1 cellular context compared by ENCODE assay signal in the genomic region with DNA sequence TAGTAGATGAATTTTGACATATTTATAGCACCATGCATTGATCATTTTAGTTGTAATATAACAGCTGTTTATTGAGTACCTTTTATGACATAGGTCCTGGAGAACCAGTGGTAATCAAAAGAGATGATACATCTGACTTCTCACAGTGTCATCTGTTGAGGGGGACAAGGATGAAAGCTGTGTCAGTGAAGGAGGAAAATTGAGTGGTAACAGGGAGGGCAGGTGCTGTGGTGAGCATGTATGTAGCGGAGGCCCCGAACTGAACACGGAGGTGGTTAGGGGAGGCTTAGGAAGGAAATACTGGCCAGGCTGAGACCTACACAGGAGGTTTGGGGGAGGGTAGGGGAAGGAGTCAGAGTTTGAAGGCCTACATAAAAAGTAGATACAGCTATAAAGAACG.
TF ChIP-seq lines count a peak whose summit lies in the region.

No MANE protein-coding gene starts in this region.

TF ChIP-seq in HCT116, 20 proteins besides CTCF, POLR2A, EP300 and RAD21 (continued from another document):
- TF ChIP-seq ZFX (IDR thresholded peaks at IDR 0.05) (no peak), MAX (IDR thresholded peaks at IDR 0.05) (no peak), YY1 (IDR thresholded peaks at IDR 0.05; ENCODE audit: extremely low read depth, insufficient replicate concordance, low read depth, low read length) (no peak), EZH2 (IDR thresholded peaks at IDR 0.05) (no peak), POLR2AphosphoS5 (IDR thresholded peaks at IDR 0.05; ENCODE audit: low read depth, low read length) (no peak), ZBTB33 (IDR thresholded peaks at IDR 0.05; ENCODE audit: extremely low read depth, insufficient replicate concordance, low read length) (no peak), EGR1 (IDR thresholded peaks at IDR 0.05; ENCODE audit: low read depth) (no peak), SP1 (IDR thresholded peaks at IDR 0.05; ENCODE audit: low read depth) (no peak), ZNF274 (IDR thresholded peaks at IDR 0.05; ENCODE audit: low read depth, low read length) (no peak), FOSL1 (IDR thresholded peaks at IDR 0.05; ENCODE audit: low read depth) (no peak), TCF7L2 (IDR thresholded peaks at IDR 0.05; ENCODE audit: borderline replicate concordance, extremely low read depth, insufficient read depth, insufficient read length) (no peak), ELF1 (IDR thresholded peaks at IDR 0.05; ENCODE audit: borderline replicate concordance, low read depth) (no peak), EZH2phosphoT487 (IDR thresholded peaks at IDR 0.05; ENCODE audit: borderline replicate concordance) (no peak), ATF3 (IDR thresholded peaks at IDR 0.05) (no peak)
TF ChIP-seq in HCT116: peak in this region for 0.
